20 cellular contexts compared by ENCODE assay signal in genomic region chr4:38904090-38904666, GRCh38. TPM values are rescaled to one million over a fixed set of nuclear protein-coding genes. Genes with fewer than 3 reads are reported as not detected.
DNase-seq lines count a peak whose midpoint lies in the region; ATAC-seq and TF ChIP-seq lines count a peak whose summit lies in the region.
"Had no signal": no experiment of that assay in that cellular context is flagged by ENCODE, and none has a peak within 500 bp of the region (broad histone marks: within the 10 kb centered on the region; RNA-seq: fewer than 3 reads in every experiment).

No MANE protein-coding gene starts in this region.

- H3K4me1 ChIP-seq in OCI-LY3 (ENCODE audit: low read length) (peaks cover 9% of the 10 kb centered on the region), rectal smooth muscle tissue (ENCODE audit: control insufficient read depth, insufficient read depth, low read length) (peaks cover 15% of the 10 kb centered on the region)

- no peaks in the 10 kb centered on the region for H4K20me1 ChIP-seq in OCI-LY3 (ENCODE audit: insufficient read depth, low read length)

- H3K4me2 ChIP-seq in OCI-LY3 (ENCODE audit: low read length), result peak overlapping the region; percentile 40

- peaks cover 12% of the 10 kb centered on the region for H3K4me1 Mint-ChIP-seq in Calu3 (ENCODE audit: low read depth, unreplicated experiment)
- H3K4me1 Mint-ChIP-seq: activated CD4-positive, alpha-beta T cell treated with anti-CD3 and anti-CD28 coated beads, Interleukin-2, amount 10 ng/mL, durations not matched to agents 7 days and 5 days; memory B cell had no signal

- no peak overlapping the region for H3K27ac ChIP-seq in OCI-LY3 (ENCODE audit: low read length)
- peak overlapping the region; percentile 51 for H3K27ac ChIP-seq in rectal smooth muscle tissue (ENCODE audit: low read depth, low read length)
- H3K27ac ChIP-seq: heart left ventricle had no signal

- TF ChIP-seq CTCF in Calu3 (IDR thresholded peaks at IDR 0.05; ENCODE audit: unreplicated experiment) (no peak), OCI-LY3 (IDR thresholded peaks at IDR 0.05; ENCODE audit: low read depth, low read length) (no peak)

- H3K27me3 Mint-ChIP-seq in Calu3 (ENCODE audit: unreplicated experiment), result no peaks in the 10 kb centered on the region
- H3K27me3 Mint-ChIP-seq: effector memory CD8-positive, alpha-beta T cell; memory B cell had no signal

- intact Hi-C loops in Calu3 (cut with micrococcal nuclease; ENCODE audit: unreplicated experiment), result loop anchor here (1.0 kb wide), 1 partner anchor 142 kb away; no protein-coding TSS in a partner anchor

- H3K79me2 ChIP-seq in OCI-LY3 (ENCODE audit: low read length), result no peaks in the 10 kb centered on the region

- H3K4me3 Mint-ChIP-seq in Calu3 (ENCODE audit: low read depth, unreplicated experiment), result peak overlapping the region; percentile 26
- H3K4me3 Mint-ChIP-seq: activated CD4-positive, alpha-beta T cell treated with anti-CD3 and anti-CD28 coated beads, Interleukin-2, amount 10 ng/mL, durations not matched to agents 7 days and 5 days; CD4-positive, alpha-beta T cell; effector memory CD8-positive, alpha-beta T cell; memory B cell; neural crest cell; stimulated activated naive CD8-positive, alpha-beta T cell treated with anti-CD3 and anti-CD28 coated beads, Interleukin-15, Interleukin-2, amounts not matched to agents 100 ng/mL and 50 ng/mL, for 24 hours had no signal

- H2AFZ ChIP-seq in OCI-LY3 (ENCODE audit: low read depth, low read length), result no peak overlapping the region

- H3K36me3 Mint-ChIP-seq in Calu3 (ENCODE audit: insufficient read depth, unreplicated experiment), result peaks cover 5% of the 10 kb centered on the region
- H3K36me3 Mint-ChIP-seq: memory B cell had no signal

- ATAC-seq in HG03139 (IDR thresholded peaks at IDR 0.05; ENCODE audit: unreplicated experiment), result no peak
- no peak for ATAC-seq in HG03342 (IDR thresholded peaks at IDR 0.05; ENCODE audit: unreplicated experiment)
- no peak for ATAC-seq in GM19395 (IDR thresholded peaks at IDR 0.05; ENCODE audit: unreplicated experiment)
- ATAC-seq: effector memory CD8-positive, alpha-beta T cell; heart left ventricle had no signal

- CTCF ChIA-PET in Calu3 (lab: Charles Lee), result interaction anchor here (0.6 to 1.2 kb wide), 2 partner anchors 231 to 494 kb away, joined by 3 to 5 read pairs; no protein-coding TSS in a partner anchor

- H3K4me3 ChIP-seq in OCI-LY3 (ENCODE audit: low read length) (peak overlapping the region; percentile 14; the same call in 1 of the 2 replicates), rectal smooth muscle tissue (ENCODE audit: low read length) (no peak overlapping the region)
- H3K4me3 ChIP-seq: HAP-1, heart left ventricle had no signal

- BruUV-seq in Calu3 (replicated peaks; lab: Mats Ljungman, UMichigan), result no TSS peak

- no peaks in the 10 kb centered on the region for H3K27me3 ChIP-seq in OCI-LY3 (ENCODE audit: low read depth, low read length)
- no peaks in the 10 kb centered on the region for H3K27me3 ChIP-seq in rectal smooth muscle tissue (ENCODE audit: control insufficient read depth, insufficient read depth, low read length)
- H3K27me3 ChIP-seq: heart left ventricle had no signal

- H3K9ac ChIP-seq in OCI-LY3 (ENCODE audit: low read length), result no peak overlapping the region
- H3K9ac ChIP-seq in rectal smooth muscle tissue (ENCODE audit: low read length), result no peak overlapping the region

- no peak overlapping the region for H3K27ac Mint-ChIP-seq in Calu3 (ENCODE audit: unreplicated experiment)
- H3K27ac Mint-ChIP-seq: activated CD4-positive, alpha-beta T cell treated with anti-CD3 and anti-CD28 coated beads, Interleukin-2, amount 10 ng/mL, durations not matched to agents 7 days and 5 days; CD4-positive, alpha-beta T cell; effector memory CD8-positive, alpha-beta T cell; memory B cell; stimulated activated naive CD8-positive, alpha-beta T cell treated with anti-CD3 and anti-CD28 coated beads, Interleukin-15, Interleukin-2, amounts not matched to agents 100 ng/mL and 50 ng/mL, for 24 hours had no signal

- no peaks in the 10 kb centered on the region for H3K9me3 Mint-ChIP-seq in Calu3 (ENCODE audit: low read depth, unreplicated experiment)
- H3K9me3 Mint-ChIP-seq: activated CD4-positive, alpha-beta T cell treated with anti-CD3 and anti-CD28 coated beads, Interleukin-2, amount 10 ng/mL, durations not matched to agents 7 days and 5 days; CD4-positive, alpha-beta T cell; effector memory CD8-positive, alpha-beta T cell; memory B cell; neural crest cell; stimulated activated naive CD8-positive, alpha-beta T cell treated with anti-CD3 and anti-CD28 coated beads, Interleukin-15, Interleukin-2, amounts not matched to agents 100 ng/mL and 50 ng/mL, for 24 hours had no signal

- no peaks in the 10 kb centered on the region for H3K36me3 ChIP-seq in OCI-LY3 (replicated peaks; ENCODE audit: low read depth, low read length)
- peaks cover 9% of the 10 kb centered on the region for H3K36me3 ChIP-seq in rectal smooth muscle tissue (ENCODE audit: control insufficient read depth, insufficient read depth, low read length)
- H3K36me3 ChIP-seq: HAP-1 had no signal

- DNase-seq in Calu3 (peak; percentile 14), kidney tubule cell (ENCODE audit: low spot score) (peak; percentile 38)
- DNase-seq in activated CD4-positive, CD25-positive, alpha-beta regulatory T cell (lab: John Stamatoyannopoulos, UW), result no peak
- DNase-seq: activated CD4-positive, alpha-beta T cell treated with anti-CD3 and anti-CD28 coated beads, Interleukin-2, amount 10 ng/mL, durations not matched to agents 7 days and 5 days; activated CD8-positive, alpha-beta memory T cell treated with anti-CD3 and anti-CD28 coated beads, Interleukin-2, amount 50 U/mL, for 4 hours; anterior cingulate cortex; CD4-positive, alpha-beta T cell; effector memory CD8-positive, alpha-beta T cell; heart left ventricle; NCI-H1436 treated with DMSO at 0.1 percent for 48 hours; NCI-H345 had no signal

- H3K9me3 ChIP-seq in OCI-LY3 (ENCODE audit: insufficient read depth, low read length), result no peaks in the 10 kb centered on the region
- H3K9me3 ChIP-seq: HAP-1, heart left ventricle had no signal

RNA-seq across cellular contexts. Expression of gene FAM114A1, which starts 36.6 kb away (rescaled TPM):
- total RNA-seq in Calu3 (2022), result 18.5 and 22.1 TPM in 2 replicates
- total RNA-seq: CD4-positive, alpha-beta T cell had no signal

RNA-seq across cellular contexts. Expression of gene TLR6, which starts 47.6 kb away (rescaled TPM):
- total RNA-seq in Calu3 (2022), result 0.68 and 0.73 TPM in 2 replicates

Comparison
In these comparisons a context has a peak if more than half of its experiments do, and no peak if none do; other contexts are left out.
1. DNase-seq: peak in Calu3 (single experiment) and kidney tubule cell (single experiment); none in activated CD4-positive, CD25-positive, alpha-beta regulatory T cell (0 of 4).